8 cellular contexts compared by ENCODE assay signal in genomic region chr6:30508890-30509736, GRCh38. TPM values are rescaled to one million over a fixed set of nuclear protein-coding genes. Genes with fewer than 3 reads are reported as not detected.
DNase-seq lines count a peak whose midpoint lies in the region; ATAC-seq, FAIRE-seq and TF ChIP-seq lines count a peak whose summit lies in the region.
"Had no signal": no experiment of that assay in that cellular context is flagged by ENCODE, and none has a peak within 500 bp of the region (broad histone marks: within the 10 kb centered on the region; RNA-seq: fewer than 3 reads in every experiment).

No MANE protein-coding gene starts in this region.

- H3K36me3 ChIP-seq in KMS-11 (ENCODE audit: insufficient read depth) (no peaks in the 10 kb centered on the region), K562 (ENCODE audit: control insufficient read depth, insufficient read depth, low read length) (no peaks in the 10 kb centered on the region), sigmoid colon (no peaks in the 10 kb centered on the region)
- H3K36me3 ChIP-seq: SJSA1 had no signal

- H3K27ac ChIP-seq in KMS-11 (no peak overlapping the region), K562 (ENCODE audit: extremely low read depth, low read depth, low read length) (peak overlapping the region; percentile 69), sigmoid colon (peak overlapping the region; percentile 18 to 46 (median 37))
- H3K27ac ChIP-seq: SJSA1 had no signal

- no peak for TF ChIP-seq RAD21 in K562 (CRISPR knock-in tag; conservative IDR thresholded peaks at IDR 0.05 in 1 of 2, IDR thresholded peaks at IDR 0.05 in 1 of 2)

- no peak overlapping the region for H3K4me3 ChIP-seq in KMS-11 (IDR thresholded peaks at IDR 0.05; ENCODE audit: insufficient read depth, low read depth, low read length)
- H3K4me3 ChIP-seq in K562: no peak overlapping the region
- no peak overlapping the region for H3K4me3 ChIP-seq in sigmoid colon
- H3K4me3 ChIP-seq: SJSA1 had no signal

- TF ChIP-seq CTCF in KMS-11 (conservative IDR thresholded peaks at IDR 0.05; ENCODE audit: low read depth, low read length): no peak
- TF ChIP-seq CTCF in K562 (IDR thresholded peaks at IDR 0.05 in 2 of 3, conservative IDR thresholded peaks at IDR 0.05 in 1 of 3; ENCODE audit: insufficient read depth in 2 of 3, low read depth in 1 of 3, low read length in 3 of 3): no peak
- no peak for TF ChIP-seq CTCF in sigmoid colon (IDR thresholded peaks at IDR 0.05)

- H2AFZ ChIP-seq in KMS-11 (ENCODE audit: low read depth) (peak overlapping the region; percentile 74), K562 (ENCODE audit: low read depth, low read length) (peak overlapping the region; percentile 94)

- peak; percentile 36; the same call in 1 of the 2 replicates for TF ChIP-seq EP300 in K562 (IDR thresholded peaks at IDR 0.05; ENCODE audit: low read length)
- TF ChIP-seq EP300 in sigmoid colon (IDR thresholded peaks at IDR 0.05): no peak

- no peaks in the 10 kb centered on the region for H4K20me1 ChIP-seq in KMS-11 (ENCODE audit: insufficient read depth)
- no peaks in the 10 kb centered on the region for H4K20me1 ChIP-seq in K562 (replicated peaks; ENCODE audit: control insufficient read depth, insufficient read depth, low read length)

- H3K9me3 ChIP-seq in K562 (replicated peaks; ENCODE audit: control insufficient read depth, insufficient read depth, low read depth, low read length) (0 out of 2 replicates have a peak, but pooled peaks cover 4% of the 10 kb centered on the region), sigmoid colon (no peaks in the 10 kb centered on the region)
- H3K9me3 ChIP-seq: SJSA1 had no signal

- in situ Hi-C loops in GM18951 (cut with MboI; ENCODE audit: low sequenced_read_pairs, unreplicated experiment): no loop called here
- in situ Hi-C loops in K562 (cut with MboI): no loop called here

- no peaks in the 10 kb centered on the region for H3K9me1 ChIP-seq in K562 (ENCODE audit: control insufficient read depth, insufficient read depth, low read length)

- intact Hi-C loops in K562 (cut with micrococcal nuclease): no loop called here
- intact Hi-C loops in sigmoid colon (cut with DNase I): no loop called here

- H3K79me2 ChIP-seq in KMS-11 (ENCODE audit: insufficient read depth, low read depth) (no peaks in the 10 kb centered on the region), K562 (ENCODE audit: control insufficient read depth, insufficient read depth, low read length) (no peaks in the 10 kb centered on the region)

- peak in 2 of 4 experiments; percentile 35 for DNase-seq in K562 (ENCODE audit: extremely low read depth in 1 of 4, low spot score in 3 of 4)
- no peak for DNase-seq in sigmoid colon
- DNase-seq in NCI-H526 (lab: John Stamatoyannopoulos, UW): no peak
- no peak for DNase-seq in NCI-H2029 treated with DMSO at 0.1 percent for 48 hours (lab: John Stamatoyannopoulos, UW)
- DNase-seq in NCI-H748 treated with DMSO at 0.1 percent for 48 hours (lab: John Stamatoyannopoulos, UW): no peak

- CTCF ChIA-PET in K562 (lab: Yijun Ruan, JAX; ENCODE audit: low intra/inter-chr PET ratio): no interaction called here

- POLR2A ChIA-PET in K562 (lab: Yijun Ruan, JAX): interaction anchor here (0.5 to 2.4 kb wide), 6 partner anchors 8 to 208 kb away, joined by 3 to 8 read pairs (median 4); partner anchors contain the start of gene MDC1

- TF ChIP-seq POLR2A in GM18951 (IDR thresholded peaks at IDR 0.05; ENCODE audit: extremely low read depth, insufficient read depth, insufficient read length) (peak; percentile 39), K562 (conservative IDR thresholded peaks at IDR 0.05) (no peak), sigmoid colon (IDR thresholded peaks at IDR 0.05) (no peak)

- no TSS peak for BruUV-seq in K562 (replicated peaks; lab: Mats Ljungman, UMichigan)

- 22% methylated on average over 5 of the region's 5 CpGs for WGBS in K562 (ENCODE audit: insufficient coverage, low coverage, missing lambda C conversion rate)
- WGBS in sigmoid colon, 2 donors: 24 to 47% methylated on average over 5 of the region's 5 CpGs

- peak overlapping the region; percentile 57 for H3K4me2 ChIP-seq in KMS-11
- H3K4me2 ChIP-seq in K562 (ENCODE audit: insufficient read depth, low read length): peak overlapping the region; percentile 13; the same call in 1 of the 2 replicates

- peak; percentile 35 for FAIRE-seq in K562 (lab: Jason Lieb, UNC)

- peaks cover 22% of the 10 kb centered on the region for H3K4me1 ChIP-seq in KMS-11 (ENCODE audit: low read depth, poor library complexity, severe bottlenecking)
- H3K4me1 ChIP-seq in K562 (replicated peaks in 1 of 2; ENCODE audit: control insufficient read depth in 2 of 2, insufficient read depth in 2 of 2, low read length in 2 of 2): peaks cover 0 to 26% of the 10 kb centered on the region in 2 experiments; a peak in 3 of 5 replicates
- H3K4me1 ChIP-seq in sigmoid colon: no peaks in the 10 kb centered on the region

- no peak overlapping the region for H3K9ac ChIP-seq in KMS-11
- peak overlapping the region in 1 of 2 experiments; percentile 12; a peak in 1 of 4 replicates for H3K9ac ChIP-seq in K562 (ENCODE audit: insufficient read depth in 1 of 2, low read depth in 2 of 2, low read length in 2 of 2)

- peak; percentile 42 for ATAC-seq in K562

- H3K27me3 ChIP-seq in KMS-11 (ENCODE audit: insufficient read depth, low read depth) (peaks cover 4% of the 10 kb centered on the region; the same call in 1 of the 2 replicates), K562 (ENCODE audit: control insufficient read depth in 2 of 2, insufficient read depth in 2 of 2, low read length in 2 of 2) (no peaks in the 10 kb centered on the region; a peak in 1 of 5 replicates), sigmoid colon (no peaks in the 10 kb centered on the region)
- H3K27me3 ChIP-seq: SJSA1 had no signal

RNA-seq across cellular contexts. Expression of gene HLA-E, which starts 19.8 kb away (rescaled TPM):
- total RNA-seq in K562 (2011; cell fraction: chromatin; rRNA removed; ENCODE audit: low replicate concordance): 20.8 and 41.1 TPM in 2 replicates
- total RNA-seq in K562 (2011; cell fraction: nucleolus; rRNA removed): 40.4 and 50.9 TPM in 2 replicates
- total RNA-seq in K562 (2011; cell fraction: nucleoplasm; rRNA removed): 37.3 and 46.7 TPM in 2 replicates
- total RNA-seq in K562 (2014; rRNA removed) (39.9 and 45.5 TPM in 2 replicates), K562 (2014; rRNA removed; fragmentation: Illumina TruSeq; extraction: Trizol) (14.8 and 15.0 TPM in 2 replicates), K562 (2015; rRNA removed; fragmentation: Illumina TruSeq; extraction: Trizol) (25.0 and 25.8 TPM in 2 replicates), K562 (2021) (31.0 and 38.0 TPM in 2 replicates), sigmoid colon (100 to 1,000 TPM; 323 to 462 (median 387) TPM)
- polyA plus RNA-seq in K562 (2011; rRNA removed) (27.2 and 28.8 TPM in 2 replicates), K562 (2014; fragmentation: Illumina TruSeq; extraction: Trizol) (26.8 and 37.5 TPM in 2 replicates), K562 (2014; fragmentation: Nextera tagmentation; extraction: Ambion mirVana) (1 to 10 TPM; 3.2 to 4.0 TPM), K562 (2014; rRNA removed) (38.4 and 38.9 TPM in 2 replicates), sigmoid colon (100 to 1,000 TPM; 139 to 753 (median 181) TPM)
- polyA plus RNA-seq in K562 (2011; cell fraction: cytosol; rRNA removed): 27.0 and 45.7 TPM in 2 replicates
- 20.5 and 32.8 TPM in 2 replicates for polyA plus RNA-seq in K562 (2011; cell fraction: nucleus; rRNA removed)
- polyA plus RNA-seq in K562 (2012): 27.8 and 82.4 TPM in 2 replicates
- 17.5 and 21.1 TPM in 2 replicates for polyA minus RNA-seq in K562 (2011; rRNA and poly(A)+ RNA removed)
- 16.8 and 17.8 TPM in 2 replicates for polyA minus RNA-seq in K562 (2011; cell fraction: cytosol; rRNA and poly(A)+ RNA removed)
- 13.8 and 14.3 TPM in 2 replicates for polyA minus RNA-seq in K562 (2011; cell fraction: nucleus; rRNA and poly(A)+ RNA removed)

RNA-seq across cellular contexts. Expression of gene GNL1, which starts 47.2 kb away (rescaled TPM):
- 62.6 and 77.3 TPM in 2 replicates for total RNA-seq in K562 (2011; cell fraction: chromatin; rRNA removed; ENCODE audit: low replicate concordance)
- 31.0 and 32.1 TPM in 2 replicates for total RNA-seq in K562 (2011; cell fraction: nucleolus; rRNA removed)
- total RNA-seq in K562 (2011; cell fraction: nucleoplasm; rRNA removed): 44.9 and 68.0 TPM in 2 replicates
- total RNA-seq in K562 (2014; rRNA removed) (51.6 and 92.3 TPM in 2 replicates), K562 (2014; rRNA removed; fragmentation: Illumina TruSeq; extraction: Trizol) (53.9 and 57.0 TPM in 2 replicates), K562 (2015; rRNA removed; fragmentation: Illumina TruSeq; extraction: Trizol) (53.1 and 58.0 TPM in 2 replicates), K562 (2021) (96.7 and 112 TPM in 2 replicates), sigmoid colon (10 to 100 TPM; 31.6 to 36.3 (median 33.7) TPM)
- polyA plus RNA-seq in K562 (2011; rRNA removed) (59.6 and 77.7 TPM in 2 replicates), K562 (2014; fragmentation: Illumina TruSeq; extraction: Trizol) (70.6 and 95.1 TPM in 2 replicates), K562 (2014; fragmentation: Nextera tagmentation; extraction: Ambion mirVana) (1 to 10 TPM in 1 of 2 experiments, under 1 TPM in 1; 0.73 to 1.3 TPM), K562 (2014; rRNA removed) (59.5 and 72.0 TPM in 2 replicates), sigmoid colon (10 to 100 TPM; 27.7 to 50.6 (median 43.2) TPM)
- polyA plus RNA-seq in K562 (2011; cell fraction: cytosol; rRNA removed): 61.6 and 96.6 TPM in 2 replicates
- polyA plus RNA-seq in K562 (2011; cell fraction: nucleus; rRNA removed): 44.0 and 65.8 TPM in 2 replicates
- 73.0 and 116 TPM in 2 replicates for polyA plus RNA-seq in K562 (2012)
- 26.6 and 37.0 TPM in 2 replicates for polyA minus RNA-seq in K562 (2011; rRNA and poly(A)+ RNA removed)
- 32.7 and 40.8 TPM in 2 replicates for polyA minus RNA-seq in K562 (2011; cell fraction: cytosol; rRNA and poly(A)+ RNA removed)
- 14.4 and 18.4 TPM in 2 replicates for polyA minus RNA-seq in K562 (2011; cell fraction: nucleus; rRNA and poly(A)+ RNA removed)

RNA-seq across cellular contexts. Expression of gene PRR3, which starts 48.0 kb away (rescaled TPM):
- 30.7 and 40.4 TPM in 2 replicates for total RNA-seq in K562 (2011; cell fraction: chromatin; rRNA removed; ENCODE audit: low replicate concordance)
- 17.5 and 18.5 TPM in 2 replicates for total RNA-seq in K562 (2011; cell fraction: nucleolus; rRNA removed)
- total RNA-seq in K562 (2011; cell fraction: nucleoplasm; rRNA removed): 28.0 and 48.3 TPM in 2 replicates
- total RNA-seq in K562 (2014; rRNA removed): 25.3 and 27.7 TPM in 2 replicates
- 22.5 and 23.5 TPM in 2 replicates for total RNA-seq in K562 (2014; rRNA removed; fragmentation: Illumina TruSeq; extraction: Trizol)
- total RNA-seq in K562 (2015; rRNA removed; fragmentation: Illumina TruSeq; extraction: Trizol): 31.9 and 33.6 TPM in 2 replicates
- total RNA-seq in K562 (2021): 28.8 and 31.4 TPM in 2 replicates
- 38.6 and 44.3 TPM in 2 replicates for polyA plus RNA-seq in K562 (2011; rRNA removed)
- 57.5 and 64.8 TPM in 2 replicates for polyA plus RNA-seq in K562 (2011; cell fraction: cytosol; rRNA removed)
- polyA plus RNA-seq in K562 (2011; cell fraction: nucleus; rRNA removed): 41.6 and 45.0 TPM in 2 replicates
- polyA plus RNA-seq in K562 (2012): 19.5 and 24.7 TPM in 2 replicates
- polyA plus RNA-seq in K562 (2014; fragmentation: Illumina TruSeq; extraction: Trizol): 52.2 and 59.6 TPM in 2 replicates
- 10 to 100 TPM; 23.9 to 26.6 TPM for polyA plus RNA-seq in K562 (2014; fragmentation: Nextera tagmentation; extraction: Ambion mirVana)
- 34.6 and 38.0 TPM in 2 replicates for polyA plus RNA-seq in K562 (2014; rRNA removed)
- 46.0 and 47.8 TPM in 2 replicates for polyA minus RNA-seq in K562 (2011; rRNA and poly(A)+ RNA removed)
- polyA minus RNA-seq in K562 (2011; cell fraction: cytosol; rRNA and poly(A)+ RNA removed): 13.3 and 18.6 TPM in 2 replicates
- polyA minus RNA-seq in K562 (2011; cell fraction: nucleus; rRNA and poly(A)+ RNA removed): 12.8 and 21.0 TPM in 2 replicates
- total RNA-seq in sigmoid colon: 10 to 100 TPM in 1 of 4 donors, 1 to 10 TPM in 3; 3.7 to 21.1 (median 4.6) TPM
- 1 to 10 TPM; 2.8 to 7.6 (median 3.0) TPM for polyA plus RNA-seq in sigmoid colon

Comparison
In these comparisons a context has a peak if more than half of its experiments do, and no peak if none do; other contexts are left out.
1. RNA of gene HLA-E, which starts 19.8 kb away (total RNA-seq): 323 to 462 TPM in sigmoid colon; 14.8 to 50.9 TPM in K562; every median in the first group is over 4 times any median in the second.